ENCODE assay signal across 8 cellular contexts in the genomic region with DNA sequence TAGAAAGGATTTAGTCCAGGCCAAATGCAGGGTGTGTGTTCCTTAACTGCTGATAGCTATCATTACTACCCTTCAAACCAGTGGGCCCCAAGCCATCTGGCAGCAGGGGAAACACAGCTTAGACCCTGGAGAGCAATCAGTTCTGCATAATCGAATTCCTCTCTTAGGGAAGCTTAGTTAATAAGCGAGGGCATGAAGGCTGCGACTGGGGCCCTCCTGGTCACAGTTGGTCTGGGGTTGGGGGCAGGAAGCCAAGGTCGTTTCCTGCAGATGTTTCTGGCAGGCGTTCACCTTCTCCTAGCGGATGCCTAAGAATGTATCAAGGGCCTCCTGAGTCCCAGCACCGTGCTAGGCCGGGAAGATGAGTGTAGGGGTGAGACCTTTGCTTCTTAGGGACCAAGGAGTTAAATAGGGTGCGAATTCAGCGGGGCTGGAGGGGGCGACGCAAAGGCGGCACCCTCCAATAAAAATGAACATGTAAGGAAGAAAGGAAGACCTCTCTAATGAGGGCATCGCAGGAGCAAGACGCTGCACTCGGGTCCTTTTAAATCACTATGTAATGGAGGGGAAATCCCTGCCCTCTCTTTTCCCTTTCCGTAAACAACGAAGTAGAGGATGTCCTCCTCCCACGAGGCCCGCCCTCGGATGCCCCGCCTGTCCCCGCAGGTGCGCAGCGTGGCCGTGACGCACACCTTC. TPM values are rescaled to one million over a fixed set of nuclear protein-coding genes. Genes with fewer than 3 reads are reported as not detected.
DNase-seq lines count a peak whose midpoint lies in the region; ATAC-seq and TF ChIP-seq lines count a peak whose summit lies in the region.

No MANE protein-coding gene starts in this region.

- H3K27me3 Mint-ChIP-seq in brain = peaks cover 4% of the 10 kb centered on the region

- H3K4me3 ChIP-seq in GM06990 (replicated peaks; ENCODE audit: low read depth, low read length) (peak overlapping the region; percentile 76), SU-DHL-6 (ENCODE audit: insufficient read depth, low read length, poor library complexity, severe bottlenecking) (peak overlapping the region; percentile 60)

- no peaks in the 10 kb centered on the region for H3K9me2 ChIP-seq in SU-DHL-6 (replicated peaks; ENCODE audit: insufficient read depth, low read length)

- H3K36me3 ChIP-seq in GM06990 (ENCODE audit: control insufficient read depth, insufficient read depth, low read length) = no peaks in the 10 kb centered on the region
- no peaks in the 10 kb centered on the region for H3K36me3 ChIP-seq in SU-DHL-6 (ENCODE audit: low read length)

- ATAC-seq in HG02885 (IDR thresholded peaks at IDR 0.05; ENCODE audit: poor library complexity, unreplicated experiment) (peak; percentile 20), left colon (peak; percentile 52)

- no peaks in the 10 kb centered on the region for H4K20me1 ChIP-seq in SU-DHL-6 (ENCODE audit: low read depth, low read length)

- H3K9ac ChIP-seq in SU-DHL-6 (ENCODE audit: low read length) = peak overlapping the region; percentile 52

- intact Hi-C loops in left colon (cut with DNase I, micrococcal nuclease) = loop anchor here (5.0 to 10.0 kb wide), 4 partner anchors 105 to 237 kb away; a partner anchor contains a TSS

- TF ChIP-seq CTCF in GM06990 (IDR thresholded peaks at IDR 0.05; ENCODE audit: insufficient read depth, low read length, poor library complexity, severe bottlenecking) = no peak
- TF ChIP-seq CTCF in SU-DHL-6 (IDR thresholded peaks at IDR 0.05; ENCODE audit: insufficient read depth, low read length, poor library complexity, severe bottlenecking) = no peak
- TF ChIP-seq CTCF in brain (conservative IDR thresholded peaks at IDR 0.05) = no peak

- no peak overlapping the region for H3K27ac ChIP-seq in SU-DHL-6 (ENCODE audit: low read depth, low read length)

- H3K4me2 ChIP-seq in SU-DHL-6 (ENCODE audit: low read depth, low read length, poor library complexity, severe bottlenecking) = peak overlapping the region; percentile 70

- peaks cover 43% of the 10 kb centered on the region for H3K4me1 Mint-ChIP-seq in brain

- H2AFZ ChIP-seq in SU-DHL-6 (ENCODE audit: low read depth, low read length, severe bottlenecking) = peak overlapping the region; percentile 66

- peak overlapping the region; percentile 73 to 100 (median 79) for H3K27ac Mint-ChIP-seq in brain

- peaks cover 5% of the 10 kb centered on the region; the same call in 1 of the 2 replicates for H3F3A ChIP-seq in SU-DHL-6 (ENCODE audit: insufficient read depth)

- no peaks in the 10 kb centered on the region for H3K9me3 ChIP-seq in SU-DHL-6 (ENCODE audit: insufficient read depth, low read length)

- H3K9me3 Mint-ChIP-seq in brain = no peaks in the 10 kb centered on the region

- no peaks in the 10 kb centered on the region for H3K36me3 Mint-ChIP-seq in brain

- no peaks in the 10 kb centered on the region for H3K79me2 ChIP-seq in SU-DHL-6 (ENCODE audit: insufficient read depth, low read length)

- peak overlapping the region; percentile 89 to 97 (median 96) for H3K4me3 Mint-ChIP-seq in brain

- DNase-seq in GM06990 (ENCODE audit: extremely low read depth, insufficient read length) (no peak), left colon (peak; percentile 91 to 92), GM19238 (ENCODE audit: insufficient read length, low spot score) (no peak), NCI-H1436 (lab: John Stamatoyannopoulos, UW) (no peak)
- DNase-seq in stimulated activated CD4-positive, alpha-beta T cell treated with anti-CD3 and anti-CD28 coated beads, Interleukin-4, amount 100 ng/mL, for 48 hours (ENCODE audit: low read depth in 2 of 2) = peak; percentile 78 to 83

- no peaks in the 10 kb centered on the region for H3K27me3 ChIP-seq in GM06990 (replicated peaks; ENCODE audit: control insufficient read depth, insufficient read depth, low read length)
- H3K27me3 ChIP-seq in SU-DHL-6 (ENCODE audit: low read length) = no peaks in the 10 kb centered on the region

RNA-seq across cellular contexts. Expression of a gene that starts 16.5 kb away (rescaled TPM):
- 2.7 TPM for polyA plus RNA-seq in brain (ENCODE audit: insufficient read depth, low read depth, low replicate concordance)
- total RNA-seq in left colon = 10 to 100 TPM; 26.4 to 35.2 TPM

RNA-seq across cellular contexts. Expression of a gene that starts 27.3 kb away (rescaled TPM):
- not detected for polyA plus RNA-seq in brain (ENCODE audit: insufficient read depth, low read depth, low replicate concordance)
- not detected for total RNA-seq in left colon

Comparison
In these comparisons a context has a peak if more than half of its experiments do, and no peak if none do; other contexts are left out.
1. DNase-seq: peak in left colon (2 of 2) and stimulated activated CD4-positive, alpha-beta T cell treated with anti-CD3 and anti-CD28 coated beads, Interleukin-4, amount 100 ng/mL, for 48 hours (2 of 2); none in GM06990 (single experiment), GM19238 (single experiment) and NCI-H1436 (single experiment).